Comparison of ENCODE assay signal across 8 cellular contexts in genomic region chr19:18000981-18001836, GRCh38. TPM values are rescaled to one million over a fixed set of nuclear protein-coding genes. Genes with fewer than 3 reads are reported as not detected.
DNase-seq lines count a peak whose midpoint lies in the region; ATAC-seq and TF ChIP-seq lines count a peak whose summit lies in the region.

No MANE protein-coding gene starts in this region.

- H3K79me2 ChIP-seq in Karpas-422 (ENCODE audit: low read length) (peaks cover 20% of the 10 kb centered on the region), trophoblast cell (ENCODE audit: control insufficient read depth, insufficient read depth, low read length, poor library complexity) (no peaks in the 10 kb centered on the region)

- intact Hi-C loops in Right ventricle myocardium superior (cut with DNase I): no loop called here

- H3K4me2 ChIP-seq in Karpas-422 (ENCODE audit: low read depth, low read length, poor library complexity, severe bottlenecking) (peak overlapping the region; percentile 72), trophoblast cell (ENCODE audit: low read length) (peak overlapping the region; percentile 85)

- H3K4me1 Mint-ChIP-seq in activated naive CD8-positive, alpha-beta T cell treated with anti-CD3 and anti-CD28 coated beads for 36 hours: peaks cover 13% of the 10 kb centered on the region
- H3K4me1 Mint-ChIP-seq in type B pancreatic cell (ENCODE audit: unreplicated experiment): no peaks in the 10 kb centered on the region

- no peaks in the 10 kb centered on the region for H4K20me1 ChIP-seq in Karpas-422 (ENCODE audit: insufficient read depth, low read depth, low read length)

- peak overlapping the region; percentile 90 for H3K4me3 ChIP-seq in Karpas-422 (ENCODE audit: low read length)
- H3K4me3 ChIP-seq in trophoblast cell (ENCODE audit: low read depth, low read length): peak overlapping the region; percentile 60

- ATAC-seq in GM21381 (IDR thresholded peaks at IDR 0.05; ENCODE audit: unreplicated experiment) (peak; percentile 73), Right ventricle myocardium superior (ENCODE audit: poor library complexity) (peak; percentile 89)

- no peaks in the 10 kb centered on the region for H3K9me2 ChIP-seq in Karpas-422 (replicated peaks; ENCODE audit: insufficient read depth, low read length)

- H4K8ac ChIP-seq in trophoblast cell (ENCODE audit: low read depth, low read length): peak overlapping the region; percentile 88

- H3K14ac ChIP-seq in trophoblast cell (ENCODE audit: low read length): peak overlapping the region; percentile 49

- peak overlapping the region; percentile 59; the same call in 1 of the 2 replicates for H2AFZ ChIP-seq in Karpas-422 (ENCODE audit: low read length)
- peak overlapping the region; percentile 71 for H2AFZ ChIP-seq in trophoblast cell (ENCODE audit: insufficient read depth, low read length, poor library complexity)

- H3K18ac ChIP-seq in trophoblast cell (ENCODE audit: low read length): no peak overlapping the region

- no peak for TF ChIP-seq CTCF in type B pancreatic cell (conservative IDR thresholded peaks at IDR 0.05)

- DNase-seq in COR-L47 (lab: John Stamatoyannopoulos, UW): peak; percentile 80
- DNase-seq in Karpas-422: peak; percentile 95
- peak; percentile 50 for DNase-seq in SKM-1 treated with dmso at 0.1 percent for 144 hours (lab: John Stamatoyannopoulos, UW; ENCODE audit: unreplicated experiment)
- peak; percentile 96 for DNase-seq in activated naive CD8-positive, alpha-beta T cell treated with anti-CD3 and anti-CD28 coated beads for 36 hours
- DNase-seq in Right ventricle myocardium superior: peak; percentile 95
- DNase-seq in trophoblast cell: peak; percentile 79 to 88
- DNase-seq in type B pancreatic cell (ENCODE audit: extremely low spot score, unreplicated experiment): no peak

- peak overlapping the region; percentile 92 for H3K27ac Mint-ChIP-seq in activated naive CD8-positive, alpha-beta T cell treated with anti-CD3 and anti-CD28 coated beads for 36 hours
- H3K27ac Mint-ChIP-seq in type B pancreatic cell: no peak overlapping the region

- peak overlapping the region; percentile 92 for H3K4me3 Mint-ChIP-seq in activated naive CD8-positive, alpha-beta T cell treated with anti-CD3 and anti-CD28 coated beads for 36 hours
- H3K4me3 Mint-ChIP-seq in type B pancreatic cell: peak overlapping the region; percentile 85

- H2BK5ac ChIP-seq in trophoblast cell (ENCODE audit: low read depth, low read length, poor library complexity): peak overlapping the region; percentile 9

- no peaks in the 10 kb centered on the region for H3K27me3 Mint-ChIP-seq in activated naive CD8-positive, alpha-beta T cell treated with anti-CD3 and anti-CD28 coated beads for 36 hours
- H3K27me3 Mint-ChIP-seq in type B pancreatic cell: peaks cover 8% of the 10 kb centered on the region

- H3K27ac ChIP-seq in Karpas-422 (ENCODE audit: low read length) (0 out of 2 replicates have a peak overlapping the region, but pooled peaks have one; percentile 34), trophoblast cell (ENCODE audit: low read depth, low read length) (no peak overlapping the region)

- no peaks in the 10 kb centered on the region for H3K79me1 ChIP-seq in trophoblast cell (ENCODE audit: low read length)

- no peaks in the 10 kb centered on the region for H3K27me3 ChIP-seq in Karpas-422 (ENCODE audit: low read length)
- H3K27me3 ChIP-seq in trophoblast cell (ENCODE audit: insufficient read depth, low read length): peaks cover 3% of the 10 kb centered on the region

- no peak overlapping the region for H2AK5ac ChIP-seq in trophoblast cell (ENCODE audit: low read length)

- no peak overlapping the region for H3K4ac ChIP-seq in trophoblast cell (ENCODE audit: low read depth, low read length)

- H2BK120ac ChIP-seq in trophoblast cell (ENCODE audit: insufficient read depth, low read length, poor library complexity): no peak overlapping the region

- no CpG with 5 or more reads among the region's 104 CpGs for whole genome bisulfite sequencing in trophoblast cell (ENCODE audit: extremely low coverage, insufficient coverage, insufficient read length)

- no peaks in the 10 kb centered on the region for H3K9me3 Mint-ChIP-seq in activated naive CD8-positive, alpha-beta T cell treated with anti-CD3 and anti-CD28 coated beads for 36 hours
- no peaks in the 10 kb centered on the region for H3K9me3 Mint-ChIP-seq in type B pancreatic cell

- H3K4me1 ChIP-seq in Karpas-422 (ENCODE audit: low read length): peaks cover 27% of the 10 kb centered on the region
- H3K4me1 ChIP-seq in trophoblast cell (ENCODE audit: control insufficient read depth in 1 of 2, insufficient read depth in 2 of 2, low read length in 2 of 2): peaks cover 0 to 6% of the 10 kb centered on the region in 2 experiments

- H3K36me3 Mint-ChIP-seq in activated naive CD8-positive, alpha-beta T cell treated with anti-CD3 and anti-CD28 coated beads for 36 hours: peaks cover 7% of the 10 kb centered on the region
- H3K36me3 Mint-ChIP-seq in type B pancreatic cell: no peaks in the 10 kb centered on the region

- H4K91ac ChIP-seq in trophoblast cell (ENCODE audit: low read depth, low read length): peak overlapping the region; percentile 75

- H2BK12ac ChIP-seq in trophoblast cell (ENCODE audit: low read length): no peak overlapping the region

- H3K9ac ChIP-seq in Karpas-422 (ENCODE audit: low read length) (peak overlapping the region; percentile 86), trophoblast cell (ENCODE audit: low read length) (no peak overlapping the region)

- no peak overlapping the region for H3K23ac ChIP-seq in trophoblast cell (ENCODE audit: low read length)

- H3K9me3 ChIP-seq in Karpas-422 (ENCODE audit: low read length): no peaks in the 10 kb centered on the region
- peaks cover 2% of the 10 kb centered on the region for H3K9me3 ChIP-seq in trophoblast cell (ENCODE audit: insufficient read depth, low read depth, low read length)

- H4K12ac ChIP-seq in trophoblast cell (ENCODE audit: low read depth, low read length): peak overlapping the region; percentile 31

- H3K36me3 ChIP-seq in Karpas-422 (ENCODE audit: insufficient read depth, low read length) (no peaks in the 10 kb centered on the region), trophoblast cell (ENCODE audit: control insufficient read depth in 1 of 2, insufficient read depth in 2 of 2, low read length in 2 of 2) (no peaks in the 10 kb centered on the region)

RNA-seq across cellular contexts. Expression of gene ARRDC2, which starts 6.8 kb away (rescaled TPM):
- total RNA-seq in Karpas-422 (2014; rRNA removed; shearing (Covaris generic); ENCODE audit: low replicate concordance): 12.3 and 46.8 TPM in 2 replicates
- total RNA-seq in activated naive CD8-positive, alpha-beta T cell treated with anti-CD3 and anti-CD28 coated beads for 36 hours: 10 to 100 TPM; 20.1 to 20.6 TPM
- total RNA-seq in Right ventricle myocardium superior (19.1 TPM), type B pancreatic cell (ENCODE audit: low replicate concordance) (2.8 and 6.3 TPM in 2 replicates)
- polyA plus RNA-seq in trophoblast cell (2013): 1.5 TPM in 2 replicates

RNA-seq across cellular contexts. Expression of gene KCNN1, which starts 34.3 kb away (rescaled TPM):
- total RNA-seq in Karpas-422 (2014; rRNA removed; shearing (Covaris generic); ENCODE audit: low replicate concordance): not detected in 2 replicates
- total RNA-seq in activated naive CD8-positive, alpha-beta T cell treated with anti-CD3 and anti-CD28 coated beads for 36 hours: under 1 TPM in 1 of 2 experiments, not detected in 1; 0.34 TPM
- total RNA-seq in Right ventricle myocardium superior (not detected), type B pancreatic cell (ENCODE audit: low replicate concordance) (13.4 and 15.3 TPM in 2 replicates)
- polyA plus RNA-seq in trophoblast cell (2013): 0.31 and 0.48 TPM in 2 replicates

Comparison
In these comparisons a context has a peak if more than half of its experiments do, and no peak if none do; other contexts are left out.
1. RNA of gene KCNN1, which starts 34.3 kb away (total RNA-seq): 13.4 to 15.3 TPM in type B pancreatic cell; 0.34 TPM in activated naive CD8-positive, alpha-beta T cell treated with anti-CD3 and anti-CD28 coated beads for 36 hours, not detected in Karpas-422 and not detected in Right ventricle myocardium superior (single experiment); every median in the first group is over 10 times any median in the second.